11 cellular contexts compared by ENCODE assay signal in the genomic region with DNA sequence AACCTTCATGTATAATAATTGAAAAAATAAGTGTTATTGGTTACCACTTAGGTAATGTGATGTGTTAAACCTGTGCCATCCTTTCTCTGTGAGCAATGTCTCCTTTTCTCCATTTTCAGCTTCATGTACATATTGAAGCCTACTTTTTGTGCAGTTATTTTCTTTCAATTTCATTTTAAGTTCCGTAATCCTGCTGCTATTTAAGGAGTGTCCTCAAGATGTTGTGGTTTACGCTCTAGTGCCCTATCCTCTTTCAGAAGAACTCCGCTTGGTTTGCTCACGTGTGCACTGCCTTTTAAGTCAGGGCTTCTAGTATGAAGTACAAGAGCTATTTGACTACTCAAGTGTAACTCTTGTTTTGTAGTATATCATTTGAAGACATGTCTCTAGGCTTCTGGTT.
DNase-seq lines count a peak whose midpoint lies in the region; ATAC-seq and TF ChIP-seq lines count a peak whose summit lies in the region.
"Had no signal": no experiment of that assay in that cellular context is flagged by ENCODE, and none has a peak within 500 bp of the region (broad histone marks: within the 10 kb centered on the region; RNA-seq: fewer than 3 reads in every experiment).

No MANE protein-coding gene starts in this region.

- H3K4me1 Mint-ChIP-seq in stimulated activated naive B cell treated with anti-CD40 and anti-IgM and Interleukin-4, amounts not matched to agents 10 μg/mL and 1 μg/mL and 100 μg/mL, for 72 hours: peaks cover 15 to 32% of the 10 kb centered on the region in 2 donors
- no peaks in the 10 kb centered on the region for H3K4me1 Mint-ChIP-seq in WTC11

- H3K36me3 Mint-ChIP-seq in stimulated activated naive B cell treated with anti-CD40 and anti-IgM and Interleukin-4, amounts not matched to agents 10 μg/mL and 1 μg/mL and 100 μg/mL, for 72 hours: peaks cover 8 to 11% of the 10 kb centered on the region in 2 donors
- no peaks in the 10 kb centered on the region for H3K36me3 Mint-ChIP-seq in WTC11
- H3K36me3 Mint-ChIP-seq: activated naive CD8-positive, alpha-beta T cell had no signal

- H3K4me3 Mint-ChIP-seq in stimulated activated naive B cell treated with anti-CD40 and anti-IgM and Interleukin-4, amounts not matched to agents 10 μg/mL and 1 μg/mL and 100 μg/mL, for 72 hours: peak overlapping the region; percentile 33 to 34
- H3K4me3 Mint-ChIP-seq in WTC11: no peak overlapping the region
- H3K4me3 Mint-ChIP-seq: activated naive CD8-positive, alpha-beta T cell had no signal

- DNase-seq in MV-4-11 (lab: John Stamatoyannopoulos, UW) (peak; percentile 99), DMS 273 treated with DMSO at 0.1 percent for 48 hours (lab: John Stamatoyannopoulos, UW) (no peak), WTC11 (ENCODE audit: low spot score) (no peak)
- DNase-seq in stimulated activated naive B cell treated with anti-CD40 and anti-IgM and Interleukin-4, amounts not matched to agents 10 μg/mL and 1 μg/mL and 100 μg/mL, for 72 hours: peak; percentile 15
- DNase-seq: islet precursor cell, NCI-H510A treated with DMSO at 0.1 percent for 48 hours had no signal

- ATAC-seq in GM19395 (IDR thresholded peaks at IDR 0.05; ENCODE audit: unreplicated experiment) (peak; percentile 100), HG02943 (IDR thresholded peaks at IDR 0.05; ENCODE audit: low read depth, unreplicated experiment) (peak; percentile 97), GM18867 (IDR thresholded peaks at IDR 0.05; ENCODE audit: unreplicated experiment) (no peak), WTC11 (no peak)
- ATAC-seq in stimulated activated naive B cell treated with anti-CD40 and anti-IgM and Interleukin-4, amounts not matched to agents 10 μg/mL and 1 μg/mL and 100 μg/mL, for 72 hours (replicated peaks): peak; percentile 100
- ATAC-seq: sciatic nerve had no signal

- CTCF ChIA-PET in WTC11 (lab: Charles Lee): no interaction called here

- peak overlapping the region; percentile 68 for H3K27ac Mint-ChIP-seq in stimulated activated naive B cell treated with anti-CD40 and anti-IgM and Interleukin-4, amounts not matched to agents 10 μg/mL and 1 μg/mL and 100 μg/mL, for 72 hours
- no peak overlapping the region for H3K27ac Mint-ChIP-seq in WTC11
- H3K27ac Mint-ChIP-seq: activated naive CD8-positive, alpha-beta T cell had no signal

- no peak for TF ChIP-seq CTCF in WTC11 (IDR thresholded peaks at IDR 0.05)

- peaks cover 4 to 7% of the 10 kb centered on the region in 2 donors for H3K9me3 Mint-ChIP-seq in stimulated activated naive B cell treated with anti-CD40 and anti-IgM and Interleukin-4, amounts not matched to agents 10 μg/mL and 1 μg/mL and 100 μg/mL, for 72 hours
- peaks cover 16% of the 10 kb centered on the region for H3K9me3 Mint-ChIP-seq in WTC11

- no peaks in the 10 kb centered on the region for H3K27me3 Mint-ChIP-seq in stimulated activated naive B cell treated with anti-CD40 and anti-IgM and Interleukin-4, amounts not matched to agents 10 μg/mL and 1 μg/mL and 100 μg/mL, for 72 hours
- H3K27me3 Mint-ChIP-seq in WTC11 (ENCODE audit: low read depth): no peaks in the 10 kb centered on the region
- H3K27me3 Mint-ChIP-seq: activated naive CD8-positive, alpha-beta T cell had no signal

- POLR2A ChIA-PET in WTC11 (lab: Charles Lee): no interaction called here

TF ChIP-seq in WTC11, 78 proteins besides CTCF, POLR2A, EP300 and RAD21:
- TF ChIP-seq, protein P1, sequence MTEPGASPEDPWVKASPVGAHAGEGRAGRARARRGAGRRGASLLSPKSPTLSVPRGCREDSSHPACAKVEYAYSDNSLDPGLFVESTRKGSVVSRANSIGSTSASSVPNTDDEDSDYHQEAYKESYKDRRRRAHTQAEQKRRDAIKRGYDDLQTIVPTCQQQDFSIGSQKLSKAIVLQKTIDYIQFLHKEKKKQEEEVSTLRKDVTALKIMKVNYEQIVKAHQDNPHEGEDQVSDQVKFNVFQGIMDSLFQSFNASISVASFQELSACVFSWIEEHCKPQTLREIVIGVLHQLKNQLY (CRISPR knock-in tag; IDR thresholded peaks at IDR 0.05): no peak
- no peak for TF ChIP-seq TEAD4 (CRISPR knock-in tag; IDR thresholded peaks at IDR 0.05)
- TF ChIP-seq CBFB (CRISPR knock-in tag; IDR thresholded peaks at IDR 0.05; ENCODE audit: low read depth): no peak
- TF ChIP-seq, protein P2, sequence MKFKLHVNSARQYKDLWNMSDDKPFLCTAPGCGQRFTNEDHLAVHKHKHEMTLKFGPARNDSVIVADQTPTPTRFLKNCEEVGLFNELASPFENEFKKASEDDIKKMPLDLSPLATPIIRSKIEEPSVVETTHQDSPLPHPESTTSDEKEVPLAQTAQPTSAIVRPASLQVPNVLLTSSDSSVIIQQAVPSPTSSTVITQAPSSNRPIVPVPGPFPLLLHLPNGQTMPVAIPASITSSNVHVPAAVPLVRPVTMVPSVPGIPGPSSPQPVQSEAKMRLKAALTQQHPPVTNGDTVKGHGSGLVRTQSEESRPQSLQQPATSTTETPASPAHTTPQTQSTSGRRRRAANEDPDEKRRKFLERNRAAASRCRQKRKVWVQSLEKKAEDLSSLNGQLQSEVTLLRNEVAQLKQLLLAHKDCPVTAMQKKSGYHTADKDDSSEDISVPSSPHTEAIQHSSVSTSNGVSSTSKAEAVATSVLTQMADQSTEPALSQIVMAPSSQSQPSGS (CRISPR knock-in tag; IDR thresholded peaks at IDR 0.05; ENCODE audit: borderline replicate concordance, low read depth): no peak
- TF ChIP-seq, protein P3, sequence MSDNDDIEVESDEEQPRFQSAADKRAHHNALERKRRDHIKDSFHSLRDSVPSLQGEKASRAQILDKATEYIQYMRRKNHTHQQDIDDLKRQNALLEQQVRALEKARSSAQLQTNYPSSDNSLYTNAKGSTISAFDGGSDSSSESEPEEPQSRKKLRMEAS (CRISPR knock-in tag; IDR thresholded peaks at IDR 0.05): no peak
- TF ChIP-seq ZNF416 (CRISPR knock-in tag; IDR thresholded peaks at IDR 0.05): no peak

Comparison
In these comparisons a context has a peak if more than half of its experiments do, and no peak if none do; other contexts are left out.
1. ATAC-seq: peak in GM19395 (single experiment), HG02943 (single experiment) and stimulated activated naive B cell treated with anti-CD40 and anti-IgM and Interleukin-4, amounts not matched to agents 10 μg/mL and 1 μg/mL and 100 μg/mL, for 72 hours (2 of 2); none in GM18867 (single experiment) and WTC11 (single experiment).
2. DNase-seq: peak in MV-4-11 (single experiment) and stimulated activated naive B cell treated with anti-CD40 and anti-IgM and Interleukin-4, amounts not matched to agents 10 μg/mL and 1 μg/mL and 100 μg/mL, for 72 hours (single experiment); none in DMS 273 treated with DMSO at 0.1 percent for 48 hours (single experiment) and WTC11 (single experiment).